In genomic region chr12:20446836-20447235, GRCh38 we compare ENCODE assay signal across 16 cellular contexts.
DNase-seq lines count a peak whose midpoint lies in the region; ATAC-seq and TF ChIP-seq lines count a peak whose summit lies in the region.
"Had no signal": no experiment of that assay in that cellular context is flagged by ENCODE, and none has a peak within 500 bp of the region (broad histone marks: within the 10 kb centered on the region; RNA-seq: fewer than 3 reads in every experiment).

No MANE protein-coding gene starts in this region.

- DNase-seq in heart left ventricle (no peak), left ventricle myocardium superior (no peak), ascending aorta (ENCODE audit: low spot score in 2 of 2) (no peak), right atrium auricular region (ENCODE audit: low spot score) (no peak), tibial artery (no peak), NCI-H524 treated with DMSO at 0.1 percent for 48 hours (lab: John Stamatoyannopoulos, UW) (no peak), UCSD-AML1 (lab: John Stamatoyannopoulos, UW; ENCODE audit: unreplicated experiment) (no peak)
- DNase-seq: CD8-positive, alpha-beta T cell; COR-L47; DMS153; DMS79 treated with DMSO at 0.1 percent for 48 hours; EL; GDM1 had no signal

- TF ChIP-seq CTCF in heart left ventricle (IDR thresholded peaks at IDR 0.05) = no peak
- no peak for TF ChIP-seq CTCF in ascending aorta (IDR thresholded peaks at IDR 0.05)
- no peak for TF ChIP-seq CTCF in right atrium auricular region (IDR thresholded peaks at IDR 0.05)
- TF ChIP-seq CTCF in tibial artery (IDR thresholded peaks at IDR 0.05) = no peak

- intact Hi-C loops in heart left ventricle (cut with DNase I) = no loop called here
- intact Hi-C loops in left ventricle myocardium superior (cut with micrococcal nuclease) = no loop called here
- intact Hi-C loops in ascending aorta (cut with DNase I) = no loop called here
- intact Hi-C loops in tibial artery (cut with DNase I; ENCODE audit: low total_unique reads) = no loop called here

- H3K4me1 ChIP-seq in heart left ventricle = peaks cover 0 to 81% (median 41%) of the 10 kb centered on the region in 12 donors
- H3K4me1 ChIP-seq in ascending aorta = peaks cover 3 to 45% of the 10 kb centered on the region in 2 donors
- peaks cover 0 to 61% of the 10 kb centered on the region in 2 donors for H3K4me1 ChIP-seq in right atrium auricular region
- peaks cover 0 to 86% (median 24%) of the 10 kb centered on the region in 4 donors for H3K4me1 ChIP-seq in tibial artery

- H3K27ac ChIP-seq in heart left ventricle (peak overlapping the region; percentile 47 to 94 (median 80)), ascending aorta (peak overlapping the region; percentile 51 to 66), right atrium auricular region (peak overlapping the region; percentile 83 to 89), tibial artery (peak overlapping the region; percentile 29 to 57)
- H3K27ac ChIP-seq: 22Rv1 had no signal

- H3K4me3 ChIP-seq in heart left ventricle (no peak overlapping the region), ascending aorta (no peak overlapping the region), right atrium auricular region (no peak overlapping the region), tibial artery (no peak overlapping the region)
- H3K4me3 ChIP-seq: HAP-1 had no signal

- no peaks in the 10 kb centered on the region for H3K36me3 ChIP-seq in heart left ventricle
- H3K36me3 ChIP-seq in ascending aorta = no peaks in the 10 kb centered on the region
- no peaks in the 10 kb centered on the region for H3K36me3 ChIP-seq in right atrium auricular region
- no peaks in the 10 kb centered on the region for H3K36me3 ChIP-seq in tibial artery
- H3K36me3 ChIP-seq: HAP-1 had no signal

- H3K9me3 ChIP-seq in heart left ventricle = no peaks in the 10 kb centered on the region
- H3K9me3 ChIP-seq in ascending aorta = no peaks in the 10 kb centered on the region
- no peaks in the 10 kb centered on the region for H3K9me3 ChIP-seq in right atrium auricular region
- no peaks in the 10 kb centered on the region for H3K9me3 ChIP-seq in tibial artery
- H3K9me3 ChIP-seq: HAP-1 had no signal

- 55 to 63% (median 59%) methylated on average over 3 of the region's 3 CpGs for WGBS in heart left ventricle, 4 donors

- no peak for TF ChIP-seq POLR2A in heart left ventricle (IDR thresholded peaks at IDR 0.05)

- ATAC-seq in heart left ventricle = no peak
- no peak for ATAC-seq in left ventricle myocardium superior
- ATAC-seq: CD8-positive, alpha-beta T cell; HepG2 had no signal

- H3K27me3 ChIP-seq in heart left ventricle (no peaks in the 10 kb centered on the region), ascending aorta (no peaks in the 10 kb centered on the region), right atrium auricular region (no peaks in the 10 kb centered on the region), tibial artery (no peaks in the 10 kb centered on the region)
